1 cellular context compared by ENCODE assay signal in genomic region chr11:3797329-3798090, GRCh38.
TF ChIP-seq lines count a peak whose summit lies in the region.

Gene NUP98 (minus strand): TSS chr11:3797554. CDS start chr11:3782117, 15,437 bp downstream.

TF ChIP-seq in GM12878, 131 proteins besides CTCF, POLR2A, EP300 and RAD21 (continued from another document and continues in another):
- TF ChIP-seq BCLAF1 (IDR thresholded peaks at IDR 0.05) (no peak), ASH2L (IDR thresholded peaks at IDR 0.05; ENCODE audit: borderline replicate concordance, low read depth) (no peak), SREBF1 (IDR thresholded peaks at IDR 0.05; ENCODE audit: low read length) (no peak; the same call in 1 of the 2 replicates), NKRF (conservative IDR thresholded peaks at IDR 0.05) (peak; percentile 92), CHD2 (IDR thresholded peaks at IDR 0.05; ENCODE audit: borderline replicate concordance, low read depth, low read length) (peak; percentile 96), EZH2 (IDR thresholded peaks at IDR 0.05; ENCODE audit: borderline replicate concordance, control insufficient read depth, low read depth, low read length) (no peak), STAT3 (IDR thresholded peaks at IDR 0.05; ENCODE audit: low read depth, low read length) (no peak), IRF3 (IDR thresholded peaks at IDR 0.05) (peak; percentile 87), SREBF2 (IDR thresholded peaks at IDR 0.05; ENCODE audit: low read length) (no peak), MLLT1 (IDR thresholded peaks at IDR 0.05) (no peak), RFX5 (IDR thresholded peaks at IDR 0.05; ENCODE audit: low read depth, low read length) (peak; percentile 89), ZSCAN29 (IDR thresholded peaks at IDR 0.05) (no peak), TCF7 (IDR thresholded peaks at IDR 0.05; ENCODE audit: borderline replicate concordance) (no peak), TAF1 (IDR thresholded peaks at IDR 0.05; ENCODE audit: borderline replicate concordance, low read depth, low read length) (peak; percentile 80), BCL3 (IDR thresholded peaks at IDR 0.05; ENCODE audit: borderline replicate concordance, insufficient read depth, low read depth, low read length, poor library complexity, severe bottlenecking) (no peak), MTA3 (IDR thresholded peaks at IDR 0.05; ENCODE audit: borderline replicate concordance, low read length) (no peak), IKZF2 (IDR thresholded peaks at IDR 0.05) (no peak; a peak in 3 of 4 replicates), PAX5 (IDR thresholded peaks at IDR 0.05; ENCODE audit: borderline replicate concordance, low read depth, low read length) (no peak), PAX8 (IDR thresholded peaks at IDR 0.05) (no peak), CREM (IDR thresholded peaks at IDR 0.05; ENCODE audit: low read depth) (peak; percentile 96), MYC (IDR thresholded peaks at IDR 0.05; ENCODE audit: insufficient read depth, insufficient read length, insufficient replicate concordance, low read length, severe bottlenecking) (peak; percentile 68), IRF4 (IDR thresholded peaks at IDR 0.05; ENCODE audit: low read depth, low read length) (no peak), SIN3A (IDR thresholded peaks at IDR 0.05; ENCODE audit: low read depth, low read length) (peak; percentile 34; the same call in 1 of the 2 replicates), RB1 (IDR thresholded peaks at IDR 0.05; ENCODE audit: borderline replicate concordance) (peak; percentile 78; the same call in 1 of the 2 replicates), GATAD2B (conservative IDR thresholded peaks at IDR 0.05; ENCODE audit: low read depth) (peak; percentile 95), RBBP5 (conservative IDR thresholded peaks at IDR 0.05) (no peak), ZNF384 (IDR thresholded peaks at IDR 0.05; ENCODE audit: borderline replicate concordance, low read depth, low read length) (no peak), ATF7 (IDR thresholded peaks at IDR 0.05; ENCODE audit: low read depth) (peak; percentile 98), POLR2AphosphoS2 (IDR thresholded peaks at IDR 0.05; ENCODE audit: low read depth, low read length) (peak; percentile 81; the same call in 1 of the 2 replicates), CBX5 (IDR thresholded peaks at IDR 0.05; ENCODE audit: low read depth) (no peak), SMAD1 (IDR thresholded peaks at IDR 0.05; ENCODE audit: low read depth, partially characterized antibody) (no peak), HSF1 (IDR thresholded peaks at IDR 0.05; ENCODE audit: low read depth, low read length) (no peak), E2F8 (IDR thresholded peaks at IDR 0.05; ENCODE audit: low read depth, partially characterized antibody) (peak; percentile 84), MEF2B (IDR thresholded peaks at IDR 0.05; ENCODE audit: partially characterized antibody, poor library complexity, severe bottlenecking) (no peak), NFXL1 (IDR thresholded peaks at IDR 0.05; ENCODE audit: borderline replicate concordance) (no peak), ZNF207 (IDR thresholded peaks at IDR 0.05; ENCODE audit: borderline replicate concordance) (peak; percentile 81; the same call in 1 of the 2 replicates), PML (IDR thresholded peaks at IDR 0.05; ENCODE audit: low read length) (peak; percentile 85; the same call in 1 of the 2 replicates), MEF2A (IDR thresholded peaks at IDR 0.05; ENCODE audit: insufficient read depth, low read depth, low read length) (no peak), KDM1A (IDR thresholded peaks at IDR 0.05; ENCODE audit: borderline replicate concordance) (no peak), SKIL (IDR thresholded peaks at IDR 0.05; ENCODE audit: low read depth, poor library complexity, severe bottlenecking) (no peak), RUNX3 (IDR thresholded peaks at IDR 0.05; ENCODE audit: low read length) (peak; percentile 41; the same call in 1 of the 2 replicates), CHD1 (IDR thresholded peaks at IDR 0.05; ENCODE audit: low read depth, low read length) (no peak), REST (IDR thresholded peaks at IDR 0.05; ENCODE audit: low read depth, low read length) (no peak), NRF1 (conservative IDR thresholded peaks at IDR 0.05; ENCODE audit: low read depth, low read length) (no peak), BACH1 (IDR thresholded peaks at IDR 0.05; ENCODE audit: borderline replicate concordance) (peak; percentile 81), ZNF24 (IDR thresholded peaks at IDR 0.05) (peak; percentile 15; the same call in 1 of the 2 replicates)
